23 cellular contexts compared by ENCODE assay signal in the genomic region with DNA sequence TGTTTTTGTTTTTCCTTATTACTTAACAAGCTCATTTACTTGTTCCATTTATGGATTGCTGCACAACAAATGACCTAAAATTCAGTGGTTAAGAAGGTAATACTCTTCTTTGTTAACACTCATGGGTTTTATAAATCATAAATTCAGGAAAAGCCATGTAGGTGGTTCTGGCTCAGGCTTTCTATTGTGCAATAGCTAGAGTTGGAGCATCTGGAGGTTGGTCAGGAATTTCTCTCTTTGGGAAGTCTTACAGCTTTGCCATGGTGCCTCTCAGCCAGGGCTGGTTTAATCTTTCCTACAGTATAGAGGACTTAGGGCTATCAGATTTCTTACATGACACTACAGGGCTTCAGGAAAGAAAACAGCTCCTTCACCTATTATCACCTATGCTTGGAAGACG.
"Had no signal": no experiment of that assay in that cellular context is flagged by ENCODE, and none has a peak within 500 bp of the region (broad histone marks: within the 10 kb centered on the region; RNA-seq: fewer than 3 reads in every experiment).

No MANE protein-coding gene starts in this region.

- H3K27ac ChIP-seq: adrenal gland, right atrium auricular region, stomach, suprapubic skin, tibial artery, upper lobe of right lung had no signal

- H3K27me3 ChIP-seq: adrenal gland, right atrium auricular region, stomach, suprapubic skin, tibial artery, upper lobe of right lung had no signal

- H3K36me3 ChIP-seq: adrenal gland, right atrium auricular region, stomach, suprapubic skin, tibial artery, upper lobe of right lung had no signal

- H3K9me3 ChIP-seq: adrenal gland, right atrium auricular region, suprapubic skin, tibial artery, upper lobe of right lung had no signal

- DNase-seq: activated CD4-positive, alpha-beta T cell treated with anti-CD3 and anti-CD28 coated beads for 36 hours; activated CD4-positive, CD25-positive, alpha-beta regulatory T cell; activated naive CD4-positive, alpha-beta T cell; activated T-cell treated with anti-CD3 and anti-CD28 coated beads for 4 hours; activated T-cell treated with anti-CD3 and anti-CD28 coated beads, Interleukin-2, amount 50 U/mL, for 72 hours; adrenal gland; caudate nucleus; head of caudate nucleus; hippocampal formation; kidney; left colon; naive thymus-derived CD8-positive, alpha-beta T cell; nucleus accumbens; stimulated activated CD4-positive, alpha-beta T cell treated with anti-CD3 and anti-CD28 coated beads, Interleukin-15, amount 100 ng/mL, for 24 hours; stimulated activated CD4-positive, alpha-beta T cell treated with anti-CD3 and anti-CD28 coated beads, Interleukin-2, amount 100 ng/mL, for 24 hours; stimulated activated naive B cell treated with anti-CD40 and anti-IgM and Interleukin-4, amounts not matched to agents 10 μg/mL and 1 μg/mL and 100 μg/mL, for 72 hours; stomach; tibial artery; upper lobe of right lung had no signal

- H3K4me1 ChIP-seq: adrenal gland, right atrium auricular region, stomach, suprapubic skin, tibial artery, upper lobe of right lung had no signal

- ATAC-seq: activated CD4-positive, alpha-beta T cell treated with anti-CD3 and anti-CD28 coated beads for 36 hours; activated naive CD4-positive, alpha-beta T cell treated with anti-CD3 and anti-CD28 coated beads, Interleukin-2, amount 50 U/mL, for 72 hours; activated T-cell treated with anti-CD3 and anti-CD28 coated beads, Interleukin-2, amount 50 U/mL, for 72 hours; left colon; naive thymus-derived CD8-positive, alpha-beta T cell; stimulated activated naive B cell treated with anti-CD40 and anti-IgM and Interleukin-4, amounts not matched to agents 10 μg/mL and 1 μg/mL and 100 μg/mL, for 72 hours; upper lobe of right lung had no signal

- FAIRE-seq: endothelial cell of umbilical vein, kidney had no signal

- H3K4me3 ChIP-seq: adrenal gland, right atrium auricular region, stomach, suprapubic skin, tibial artery, upper lobe of right lung had no signal
